Comparison of ENCODE assay signal across 1 cellular context in the genomic region with DNA sequence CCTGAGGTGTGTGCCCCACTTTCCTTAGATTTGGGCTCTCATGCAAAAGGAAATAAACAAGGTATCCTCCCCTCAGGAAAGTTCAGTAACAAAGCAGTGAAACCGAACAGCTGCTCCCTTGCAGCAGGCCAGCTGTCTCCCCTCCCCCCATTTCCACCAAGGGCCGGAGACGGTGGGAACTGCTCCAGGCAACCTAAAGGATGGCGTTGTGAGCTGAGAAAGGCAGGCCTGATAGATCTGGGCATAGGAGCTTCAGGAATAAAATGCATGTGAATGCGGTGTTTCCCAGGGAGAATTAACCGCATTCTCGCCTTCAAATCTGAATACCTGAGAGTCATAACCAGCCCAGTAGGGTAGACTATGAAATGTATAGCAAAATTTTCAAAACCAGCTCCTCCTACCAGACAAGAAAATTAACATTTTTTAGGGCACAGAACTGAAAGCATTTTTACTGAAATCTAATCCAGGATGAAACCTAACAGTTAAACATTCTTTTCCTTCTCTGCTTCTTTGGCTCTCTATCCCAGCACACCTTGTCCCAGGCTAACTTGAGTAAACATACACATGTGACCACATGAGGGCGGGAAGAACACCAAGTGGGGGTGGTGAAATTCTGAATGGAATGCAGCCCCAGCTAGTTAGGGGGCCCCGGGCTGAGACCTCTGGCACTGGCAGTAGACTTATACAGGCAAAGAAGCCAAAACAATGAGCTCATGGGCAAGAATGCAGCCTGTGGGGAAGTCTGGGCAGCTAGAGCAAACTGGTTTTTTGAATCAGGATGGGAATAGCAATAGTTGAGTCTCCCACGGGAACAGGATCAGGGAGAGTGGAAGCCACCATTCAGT.
A peak's percentile ranks its signal among the peaks of the same experiment; 100 is the strongest.
TF ChIP-seq lines count a peak whose summit lies in the region.

No MANE protein-coding gene starts in this region.

TF ChIP-seq in K562, 482 proteins besides CTCF, POLR2A, EP300 and RAD21 (continued from another document and continues in another):
- TF ChIP-seq, protein P1, sequence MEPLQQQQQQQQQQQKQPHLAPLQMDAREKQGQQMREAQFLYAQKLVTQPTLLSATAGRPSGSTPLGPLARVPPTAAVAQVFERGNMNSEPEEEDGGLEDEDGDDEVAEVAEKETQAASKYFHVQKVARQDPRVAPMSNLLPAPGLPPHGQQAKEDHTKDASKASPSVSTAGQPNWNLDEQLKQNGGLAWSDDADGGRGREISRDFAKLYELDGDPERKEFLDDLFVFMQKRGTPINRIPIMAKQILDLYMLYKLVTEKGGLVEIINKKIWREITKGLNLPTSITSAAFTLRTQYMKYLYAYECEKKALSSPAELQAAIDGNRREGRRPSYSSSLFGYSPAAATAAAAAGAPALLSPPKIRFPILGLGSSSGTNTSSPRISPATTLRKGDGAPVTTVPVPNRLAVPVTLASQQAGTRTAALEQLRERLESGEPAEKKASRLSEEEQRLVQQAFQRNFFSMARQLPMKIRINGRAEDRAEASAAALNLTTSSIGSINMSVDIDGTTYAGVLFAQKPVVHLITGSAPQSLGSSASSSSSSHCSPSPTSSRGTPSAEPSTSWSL (CRISPR knock-in tag; IDR thresholded peaks at IDR 0.05; ENCODE audit: borderline replicate concordance) = no peak
- TF ChIP-seq NEUROD1 (IDR thresholded peaks at IDR 0.05; ENCODE audit: borderline replicate concordance, low read depth, low read length, partially characterized antibody) (no peak), XRCC3 (IDR thresholded peaks at IDR 0.05) (no peak), ZNF253 (CRISPR knock-in tag; conservative IDR thresholded peaks at IDR 0.05) (no peak), PURB (CRISPR knock-in tag; IDR thresholded peaks at IDR 0.05; ENCODE audit: low read depth) (no peak), HMG20B (CRISPR knock-in tag; IDR thresholded peaks at IDR 0.05) (no peak), ZFX (CRISPR knock-in tag; IDR thresholded peaks at IDR 0.05) (no peak), RHOXF2B (CRISPR knock-in tag; conservative IDR thresholded peaks at IDR 0.05) (no peak), CHD2 (IDR thresholded peaks at IDR 0.05; ENCODE audit: low read depth, low read length) (0 out of 2 replicates have a peak, but pooled peaks have one; percentile 34), BCL6 (CRISPR knock-in tag; IDR thresholded peaks at IDR 0.05) (no peak), HMGN3 (IDR thresholded peaks at IDR 0.05; ENCODE audit: borderline replicate concordance, extremely low read depth, insufficient read length, low read depth, low read length) (no peak), HDGF (IDR thresholded peaks at IDR 0.05) (no peak), TARDBP (IDR thresholded peaks at IDR 0.05) (no peak), ZNF311 (CRISPR knock-in tag; IDR thresholded peaks at IDR 0.05) (no peak), ZBTB1 (CRISPR knock-in tag; IDR thresholded peaks at IDR 0.05; ENCODE audit: borderline replicate concordance, low read depth) (no peak), ARID2 (IDR thresholded peaks at IDR 0.05) (0 out of 2 replicates have a peak, but pooled peaks have one; percentile 17), HSF4 (CRISPR knock-in tag; IDR thresholded peaks at IDR 0.05; ENCODE audit: borderline replicate concordance) (no peak), FOXK2 (conservative IDR thresholded peaks at IDR 0.05 in 1 of 2, IDR thresholded peaks at IDR 0.05 in 1 of 2; ENCODE audit: low read depth in 2 of 2) (peak; percentile 59 to 62; a peak in 2 of 4 replicates), NR2C1 (IDR thresholded peaks at IDR 0.05) (no peak), NR2C1 (tag; IDR thresholded peaks at IDR 0.05) (no peak), MCM2 (IDR thresholded peaks at IDR 0.05; ENCODE audit: low read depth) (no peak), CREB1 (IDR thresholded peaks at IDR 0.05) (no peak), CREB1 (CRISPR knock-in tag; IDR thresholded peaks at IDR 0.05) (no peak), ETV1 (tag; conservative IDR thresholded peaks at IDR 0.05; ENCODE audit: low read depth) (no peak), NR3C1 (CRISPR knock-in tag; IDR thresholded peaks at IDR 0.05) (no peak), LCOR (CRISPR knock-in tag; IDR thresholded peaks at IDR 0.05) (no peak), HNRNPH1 (optimal IDR thresholded peaks at IDR 0.05; ENCODE audit: low read depth, low read length) (no peak), SAFB (IDR thresholded peaks at IDR 0.05; ENCODE audit: borderline replicate concordance, low read depth, low read length) (no peak), CEBPB (tag; IDR thresholded peaks at IDR 0.05) (no peak), ZNF165 (CRISPR knock-in tag; IDR thresholded peaks at IDR 0.05; ENCODE audit: borderline replicate concordance) (no peak), ZNF79 (CRISPR knock-in tag; IDR thresholded peaks at IDR 0.05; ENCODE audit: low read depth) (no peak), POLR3A (IDR thresholded peaks at IDR 0.05; ENCODE audit: borderline replicate concordance, extremely low read depth, insufficient read depth, insufficient read length) (no peak)
- TF ChIP-seq, protein P2, sequence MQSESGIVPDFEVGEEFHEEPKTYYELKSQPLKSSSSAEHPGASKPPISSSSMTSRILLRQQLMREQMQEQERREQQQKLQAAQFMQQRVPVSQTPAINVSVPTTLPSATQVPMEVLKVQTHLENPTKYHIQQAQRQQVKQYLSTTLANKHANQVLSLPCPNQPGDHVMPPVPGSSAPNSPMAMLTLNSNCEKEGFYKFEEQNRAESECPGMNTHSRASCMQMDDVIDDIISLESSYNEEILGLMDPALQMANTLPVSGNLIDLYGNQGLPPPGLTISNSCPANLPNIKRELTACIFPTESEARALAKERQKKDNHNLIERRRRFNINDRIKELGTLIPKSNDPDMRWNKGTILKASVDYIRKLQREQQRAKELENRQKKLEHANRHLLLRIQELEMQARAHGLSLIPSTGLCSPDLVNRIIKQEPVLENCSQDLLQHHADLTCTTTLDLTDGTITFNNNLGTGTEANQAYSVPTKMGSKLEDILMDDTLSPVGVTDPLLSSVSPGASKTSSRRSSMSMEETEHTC (IDR thresholded peaks at IDR 0.05) = no peak; the same call in 1 of the 2 replicates
- TF ChIP-seq, protein P3, sequence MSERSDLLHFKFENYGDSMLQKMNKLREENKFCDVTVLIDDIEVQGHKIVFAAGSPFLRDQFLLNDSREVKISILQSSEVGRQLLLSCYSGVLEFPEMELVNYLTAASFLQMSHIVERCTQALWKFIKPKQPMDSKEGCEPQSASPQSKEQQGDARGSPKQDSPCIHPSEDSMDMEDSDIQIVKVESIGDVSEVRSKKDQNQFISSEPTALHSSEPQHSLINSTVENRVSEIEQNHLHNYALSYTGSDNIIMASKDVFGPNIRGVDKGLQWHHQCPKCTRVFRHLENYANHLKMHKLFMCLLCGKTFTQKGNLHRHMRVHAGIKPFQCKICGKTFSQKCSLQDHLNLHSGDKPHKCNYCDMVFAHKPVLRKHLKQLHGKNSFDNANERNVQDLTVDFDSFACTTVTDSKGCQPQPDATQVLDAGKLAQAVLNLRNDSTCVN (CRISPR knock-in tag; IDR thresholded peaks at IDR 0.05) = no peak
- TF ChIP-seq, protein P4, sequence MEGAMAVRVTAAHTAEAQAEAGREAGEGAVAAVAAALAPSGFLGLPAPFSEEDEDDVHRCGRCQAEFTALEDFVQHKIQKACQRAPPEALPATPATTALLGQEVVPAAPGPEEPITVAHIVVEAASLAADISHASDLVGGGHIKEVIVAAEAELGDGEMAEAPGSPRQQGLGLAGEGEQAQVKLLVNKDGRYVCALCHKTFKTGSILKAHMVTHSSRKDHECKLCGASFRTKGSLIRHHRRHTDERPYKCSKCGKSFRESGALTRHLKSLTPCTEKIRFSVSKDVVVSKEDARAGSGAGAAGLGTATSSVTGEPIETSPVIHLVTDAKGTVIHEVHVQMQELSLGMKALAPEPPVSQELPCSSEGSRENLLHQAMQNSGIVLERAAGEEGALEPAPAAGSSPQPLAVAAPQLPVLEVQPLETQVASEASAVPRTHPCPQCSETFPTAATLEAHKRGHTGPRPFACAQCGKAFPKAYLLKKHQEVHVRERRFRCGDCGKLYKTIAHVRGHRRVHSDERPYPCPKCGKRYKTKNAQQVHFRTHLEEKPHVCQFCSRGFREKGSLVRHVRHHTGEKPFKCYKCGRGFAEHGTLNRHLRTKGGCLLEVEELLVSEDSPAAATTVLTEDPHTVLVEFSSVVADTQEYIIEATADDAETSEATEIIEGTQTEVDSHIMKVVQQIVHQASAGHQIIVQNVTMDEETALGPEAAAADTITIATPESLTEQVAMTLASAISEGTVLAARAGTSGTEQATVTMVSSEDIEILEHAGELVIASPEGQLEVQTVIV (CRISPR knock-in tag; IDR thresholded peaks at IDR 0.05; ENCODE audit: borderline replicate concordance) = no peak
- TF ChIP-seq, protein P5, sequence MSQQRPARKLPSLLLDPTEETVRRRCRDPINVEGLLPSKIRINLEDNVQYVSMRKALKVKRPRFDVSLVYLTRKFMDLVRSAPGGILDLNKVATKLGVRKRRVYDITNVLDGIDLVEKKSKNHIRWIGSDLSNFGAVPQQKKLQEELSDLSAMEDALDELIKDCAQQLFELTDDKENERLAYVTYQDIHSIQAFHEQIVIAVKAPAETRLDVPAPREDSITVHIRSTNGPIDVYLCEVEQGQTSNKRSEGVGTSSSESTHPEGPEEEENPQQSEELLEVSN (IDR thresholded peaks at IDR 0.05; ENCODE audit: borderline replicate concordance in 1 of 2, extremely low read depth in 1 of 2, insufficient read depth in 1 of 2, insufficient read length in 1 of 2, low read depth in 1 of 2, low read length in 1 of 2, poor library complexity in 1 of 2, severe bottlenecking in 1 of 2) = peak in 1 of 2 experiments; percentile 63
- TF ChIP-seq, protein P6, sequence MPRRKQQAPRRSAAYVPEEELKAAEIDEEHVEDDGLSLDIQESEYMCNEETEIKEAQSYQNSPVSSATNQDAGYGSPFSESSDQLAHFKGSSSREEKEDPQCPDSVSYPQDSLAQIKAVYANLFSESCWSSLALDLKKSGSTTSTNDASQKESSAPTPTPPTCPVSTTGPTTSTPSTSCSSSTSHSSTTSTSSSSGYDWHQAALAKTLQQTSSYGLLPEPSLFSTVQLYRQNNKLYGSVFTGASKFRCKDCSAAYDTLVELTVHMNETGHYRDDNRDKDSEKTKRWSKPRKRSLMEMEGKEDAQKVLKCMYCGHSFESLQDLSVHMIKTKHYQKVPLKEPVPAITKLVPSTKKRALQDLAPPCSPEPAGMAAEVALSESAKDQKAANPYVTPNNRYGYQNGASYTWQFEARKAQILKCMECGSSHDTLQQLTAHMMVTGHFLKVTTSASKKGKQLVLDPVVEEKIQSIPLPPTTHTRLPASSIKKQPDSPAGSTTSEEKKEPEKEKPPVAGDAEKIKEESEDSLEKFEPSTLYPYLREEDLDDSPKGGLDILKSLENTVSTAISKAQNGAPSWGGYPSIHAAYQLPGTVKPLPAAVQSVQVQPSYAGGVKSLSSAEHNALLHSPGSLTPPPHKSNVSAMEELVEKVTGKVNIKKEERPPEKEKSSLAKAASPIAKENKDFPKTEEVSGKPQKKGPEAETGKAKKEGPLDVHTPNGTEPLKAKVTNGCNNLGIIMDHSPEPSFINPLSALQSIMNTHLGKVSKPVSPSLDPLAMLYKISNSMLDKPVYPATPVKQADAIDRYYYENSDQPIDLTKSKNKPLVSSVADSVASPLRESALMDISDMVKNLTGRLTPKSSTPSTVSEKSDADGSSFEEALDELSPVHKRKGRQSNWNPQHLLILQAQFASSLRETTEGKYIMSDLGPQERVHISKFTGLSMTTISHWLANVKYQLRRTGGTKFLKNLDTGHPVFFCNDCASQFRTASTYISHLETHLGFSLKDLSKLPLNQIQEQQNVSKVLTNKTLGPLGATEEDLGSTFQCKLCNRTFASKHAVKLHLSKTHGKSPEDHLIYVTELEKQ (CRISPR knock-in tag; IDR thresholded peaks at IDR 0.05) = no peak
- TF ChIP-seq, protein P7, sequence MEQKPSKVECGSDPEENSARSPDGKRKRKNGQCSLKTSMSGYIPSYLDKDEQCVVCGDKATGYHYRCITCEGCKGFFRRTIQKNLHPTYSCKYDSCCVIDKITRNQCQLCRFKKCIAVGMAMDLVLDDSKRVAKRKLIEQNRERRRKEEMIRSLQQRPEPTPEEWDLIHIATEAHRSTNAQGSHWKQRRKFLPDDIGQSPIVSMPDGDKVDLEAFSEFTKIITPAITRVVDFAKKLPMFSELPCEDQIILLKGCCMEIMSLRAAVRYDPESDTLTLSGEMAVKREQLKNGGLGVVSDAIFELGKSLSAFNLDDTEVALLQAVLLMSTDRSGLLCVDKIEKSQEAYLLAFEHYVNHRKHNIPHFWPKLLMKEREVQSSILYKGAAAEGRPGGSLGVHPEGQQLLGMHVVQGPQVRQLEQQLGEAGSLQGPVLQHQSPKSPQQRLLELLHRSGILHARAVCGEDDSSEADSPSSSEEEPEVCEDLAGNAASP (IDR thresholded peaks at IDR 0.05) = no peak
- TF ChIP-seq, protein P8, sequence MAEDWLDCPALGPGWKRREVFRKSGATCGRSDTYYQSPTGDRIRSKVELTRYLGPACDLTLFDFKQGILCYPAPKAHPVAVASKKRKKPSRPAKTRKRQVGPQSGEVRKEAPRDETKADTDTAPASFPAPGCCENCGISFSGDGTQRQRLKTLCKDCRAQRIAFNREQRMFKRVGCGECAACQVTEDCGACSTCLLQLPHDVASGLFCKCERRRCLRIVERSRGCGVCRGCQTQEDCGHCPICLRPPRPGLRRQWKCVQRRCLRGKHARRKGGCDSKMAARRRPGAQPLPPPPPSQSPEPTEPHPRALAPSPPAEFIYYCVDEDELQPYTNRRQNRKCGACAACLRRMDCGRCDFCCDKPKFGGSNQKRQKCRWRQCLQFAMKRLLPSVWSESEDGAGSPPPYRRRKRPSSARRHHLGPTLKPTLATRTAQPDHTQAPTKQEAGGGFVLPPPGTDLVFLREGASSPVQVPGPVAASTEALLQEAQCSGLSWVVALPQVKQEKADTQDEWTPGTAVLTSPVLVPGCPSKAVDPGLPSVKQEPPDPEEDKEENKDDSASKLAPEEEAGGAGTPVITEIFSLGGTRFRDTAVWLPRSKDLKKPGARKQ (CRISPR knock-in tag; IDR thresholded peaks at IDR 0.05) = no peak
- TF ChIP-seq, protein P9, sequence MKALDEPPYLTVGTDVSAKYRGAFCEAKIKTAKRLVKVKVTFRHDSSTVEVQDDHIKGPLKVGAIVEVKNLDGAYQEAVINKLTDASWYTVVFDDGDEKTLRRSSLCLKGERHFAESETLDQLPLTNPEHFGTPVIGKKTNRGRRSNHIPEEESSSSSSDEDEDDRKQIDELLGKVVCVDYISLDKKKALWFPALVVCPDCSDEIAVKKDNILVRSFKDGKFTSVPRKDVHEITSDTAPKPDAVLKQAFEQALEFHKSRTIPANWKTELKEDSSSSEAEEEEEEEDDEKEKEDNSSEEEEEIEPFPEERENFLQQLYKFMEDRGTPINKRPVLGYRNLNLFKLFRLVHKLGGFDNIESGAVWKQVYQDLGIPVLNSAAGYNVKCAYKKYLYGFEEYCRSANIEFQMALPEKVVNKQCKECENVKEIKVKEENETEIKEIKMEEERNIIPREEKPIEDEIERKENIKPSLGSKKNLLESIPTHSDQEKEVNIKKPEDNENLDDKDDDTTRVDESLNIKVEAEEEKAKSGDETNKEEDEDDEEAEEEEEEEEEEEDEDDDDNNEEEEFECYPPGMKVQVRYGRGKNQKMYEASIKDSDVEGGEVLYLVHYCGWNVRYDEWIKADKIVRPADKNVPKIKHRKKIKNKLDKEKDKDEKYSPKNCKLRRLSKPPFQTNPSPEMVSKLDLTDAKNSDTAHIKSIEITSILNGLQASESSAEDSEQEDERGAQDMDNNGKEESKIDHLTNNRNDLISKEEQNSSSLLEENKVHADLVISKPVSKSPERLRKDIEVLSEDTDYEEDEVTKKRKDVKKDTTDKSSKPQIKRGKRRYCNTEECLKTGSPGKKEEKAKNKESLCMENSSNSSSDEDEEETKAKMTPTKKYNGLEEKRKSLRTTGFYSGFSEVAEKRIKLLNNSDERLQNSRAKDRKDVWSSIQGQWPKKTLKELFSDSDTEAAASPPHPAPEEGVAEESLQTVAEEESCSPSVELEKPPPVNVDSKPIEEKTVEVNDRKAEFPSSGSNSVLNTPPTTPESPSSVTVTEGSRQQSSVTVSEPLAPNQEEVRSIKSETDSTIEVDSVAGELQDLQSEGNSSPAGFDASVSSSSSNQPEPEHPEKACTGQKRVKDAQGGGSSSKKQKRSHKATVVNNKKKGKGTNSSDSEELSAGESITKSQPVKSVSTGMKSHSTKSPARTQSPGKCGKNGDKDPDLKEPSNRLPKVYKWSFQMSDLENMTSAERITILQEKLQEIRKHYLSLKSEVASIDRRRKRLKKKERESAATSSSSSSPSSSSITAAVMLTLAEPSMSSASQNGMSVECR (CRISPR knock-in tag; IDR thresholded peaks at IDR 0.05) = no peak
